ENCODE assay signal across 23 cellular contexts in the genomic region with DNA sequence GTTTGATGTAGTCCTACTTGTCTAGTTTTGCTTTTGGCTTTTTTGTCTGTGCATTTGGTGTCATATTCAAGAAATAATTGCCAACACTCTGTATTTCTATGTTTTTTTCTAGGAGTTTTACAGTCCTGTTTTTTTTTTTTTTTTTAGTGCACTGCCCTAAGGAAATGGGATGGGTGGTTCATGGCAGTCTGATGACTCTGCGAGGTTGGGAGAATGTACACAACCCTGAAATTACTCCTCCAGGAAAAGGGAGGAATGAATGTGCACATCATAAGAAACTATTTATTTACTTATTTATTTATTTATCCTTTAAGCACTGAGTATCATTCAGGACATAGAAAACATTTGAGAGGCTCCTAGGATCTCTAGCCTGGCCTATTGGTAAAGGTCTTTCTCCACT.
"Had no signal": no experiment of that assay in that cellular context is flagged by ENCODE, and none has a peak within 500 bp of the region (broad histone marks: within the 10 kb centered on the region; RNA-seq: fewer than 3 reads in every experiment).

No MANE protein-coding gene starts in this region.

- H3K36me3 ChIP-seq: MG63, SJCRH30 had no signal

- DNase-seq: MG63, NCI-H1092, NCI-H1105 treated with DMSO at 0.1 percent for 48 hours, NCI-H1417 treated with DMSO at 0.1 percent for 48 hours, NCI-H146, NCI-H1694 treated with DMSO at 0.1 percent for 48 hours, NCI-H1930, NCI-H2081, NCI-H2107, NCI-H2171, NCI-H226, NCI-H446, NCI-H510A, NCI-H524 treated with DMSO at 0.1 percent for 48 hours, NCI-H69, NCI-H774, SHP77 treated with DMSO at 0.1 percent for 48 hours, SJCRH30 had no signal

- H3K4me1 ChIP-seq: SJCRH30 had no signal

- H3K27ac ChIP-seq: SJCRH30 had no signal

- H3K4me3 ChIP-seq: K562, MG63, SJCRH30 had no signal

- H3K27me3 ChIP-seq: MG63, SJCRH30 had no signal

- ATAC-seq: K562, Panc1, Right ventricle myocardium inferior, SK-N-SH treated with all-trans-retinoic acid at 6 μM for 48 hours had no signal

- H3K27ac Mint-ChIP-seq: IgD-negative memory B cell had no signal

- H3K9me3 ChIP-seq: MG63, SJCRH30 had no signal

- H3K4me3 Mint-ChIP-seq: IgD-negative memory B cell had no signal
